In the genomic region with DNA sequence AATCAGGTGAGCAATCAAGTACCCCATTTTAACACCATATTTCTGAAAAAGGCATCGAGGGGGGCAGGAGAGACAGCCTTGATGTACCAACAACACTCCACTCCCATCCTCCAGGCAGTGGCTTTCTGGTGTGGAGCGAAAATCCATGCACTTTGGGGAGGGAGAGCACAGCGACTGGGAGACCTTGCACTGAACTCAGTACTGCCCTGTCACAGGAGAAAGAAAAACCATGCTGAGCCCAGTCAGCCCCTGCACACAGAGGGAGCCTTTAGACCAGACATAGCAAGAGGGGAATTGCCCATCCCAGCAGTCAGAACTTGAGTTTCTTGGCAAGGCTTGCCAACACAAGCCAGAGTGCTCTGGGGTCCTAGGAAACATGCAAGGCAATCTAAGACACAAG, we compare ENCODE assay signal across 1 cellular context.
TF ChIP-seq lines count a peak whose summit lies in the region.

No MANE protein-coding gene starts in this region.

TF ChIP-seq in SK-N-SH treated with all-trans-retinoic acid at 6 μM for 48 hours, 23 proteins besides CTCF, POLR2A, EP300 and RAD21 (continued from another document):
- TF ChIP-seq, protein P1, sequence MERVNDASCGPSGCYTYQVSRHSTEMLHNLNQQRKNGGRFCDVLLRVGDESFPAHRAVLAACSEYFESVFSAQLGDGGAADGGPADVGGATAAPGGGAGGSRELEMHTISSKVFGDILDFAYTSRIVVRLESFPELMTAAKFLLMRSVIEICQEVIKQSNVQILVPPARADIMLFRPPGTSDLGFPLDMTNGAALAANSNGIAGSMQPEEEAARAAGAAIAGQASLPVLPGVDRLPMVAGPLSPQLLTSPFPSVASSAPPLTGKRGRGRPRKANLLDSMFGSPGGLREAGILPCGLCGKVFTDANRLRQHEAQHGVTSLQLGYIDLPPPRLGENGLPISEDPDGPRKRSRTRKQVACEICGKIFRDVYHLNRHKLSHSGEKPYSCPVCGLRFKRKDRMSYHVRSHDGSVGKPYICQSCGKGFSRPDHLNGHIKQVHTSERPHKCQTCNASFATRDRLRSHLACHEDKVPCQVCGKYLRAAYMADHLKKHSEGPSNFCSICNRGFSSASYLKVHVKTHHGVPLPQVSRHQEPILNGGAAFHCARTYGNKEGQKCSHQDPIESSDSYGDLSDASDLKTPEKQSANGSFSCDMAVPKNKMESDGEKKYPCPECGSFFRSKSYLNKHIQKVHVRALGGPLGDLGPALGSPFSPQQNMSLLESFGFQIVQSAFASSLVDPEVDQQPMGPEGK (CRISPR knock-in tag; IDR thresholded peaks at IDR 0.05; ENCODE audit: borderline replicate concordance): no peak
- TF ChIP-seq BACH2 (CRISPR knock-in tag; IDR thresholded peaks at IDR 0.05; ENCODE audit: borderline replicate concordance): no peak
- no peak for TF ChIP-seq OSR1 (CRISPR knock-in tag; IDR thresholded peaks at IDR 0.05)
- TF ChIP-seq, protein P2, sequence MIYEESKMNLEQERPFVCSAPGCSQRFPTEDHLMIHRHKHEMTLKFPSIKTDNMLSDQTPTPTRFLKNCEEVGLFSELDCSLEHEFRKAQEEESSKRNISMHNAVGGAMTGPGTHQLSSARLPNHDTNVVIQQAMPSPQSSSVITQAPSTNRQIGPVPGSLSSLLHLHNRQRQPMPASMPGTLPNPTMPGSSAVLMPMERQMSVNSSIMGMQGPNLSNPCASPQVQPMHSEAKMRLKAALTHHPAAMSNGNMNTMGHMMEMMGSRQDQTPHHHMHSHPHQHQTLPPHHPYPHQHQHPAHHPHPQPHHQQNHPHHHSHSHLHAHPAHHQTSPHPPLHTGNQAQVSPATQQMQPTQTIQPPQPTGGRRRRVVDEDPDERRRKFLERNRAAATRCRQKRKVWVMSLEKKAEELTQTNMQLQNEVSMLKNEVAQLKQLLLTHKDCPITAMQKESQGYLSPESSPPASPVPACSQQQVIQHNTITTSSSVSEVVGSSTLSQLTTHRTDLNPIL (CRISPR knock-in tag; IDR thresholded peaks at IDR 0.05; ENCODE audit: low read depth): no peak
- TF ChIP-seq ISL1 (CRISPR knock-in tag; IDR thresholded peaks at IDR 0.05): no peak
- no peak for TF ChIP-seq GLIS3 (CRISPR knock-in tag; IDR thresholded peaks at IDR 0.05)
